ENCODE assay signal across 8 cellular contexts in genomic region chr21:6499128-6499823, GRCh38.
A peak's percentile ranks its signal among the peaks of the same experiment; 100 is the strongest.
DNase-seq lines count a peak whose midpoint lies in the region; ATAC-seq and TF ChIP-seq lines count a peak whose summit lies in the region.
"Not testable (repeated sequence)": the region's sequence is repeated elsewhere in the genome, so short reads cannot be mapped to it uniquely, and the experiment has no call there.

No MANE protein-coding gene starts in this region.

- ATAC-seq in GM18517 (IDR thresholded peaks at IDR 0.05; ENCODE audit: unreplicated experiment) (peak; percentile 57), GM21528 (IDR thresholded peaks at IDR 0.05; ENCODE audit: low FRiP score, unreplicated experiment) (peak; percentile 67), HG02981 (IDR thresholded peaks at IDR 0.05; ENCODE audit: unreplicated experiment) (peak; percentile 79), RWPE2 (ENCODE audit: low read depth) (peak; percentile 96), omental fat pad (ENCODE audit: low FRiP score) (peak; percentile 97)

- in situ Hi-C loops in transverse colon (cut with MboI; ENCODE audit: low pct_ligation_motif_present in 1 of 4, low pct_unique_long_range_greater_than_20kb in 1 of 4, low sequenced_read_pairs in 3 of 4): not testable (repeated sequence)

- not testable (repeated sequence) for H3K27me3 ChIP-seq in RWPE2 (ENCODE audit: insufficient read depth, poor library complexity, severe bottlenecking); transverse colon

- H3K27ac Mint-ChIP-seq in glutamatergic neuron (ENCODE audit: unreplicated experiment): not testable (repeated sequence)

- intact Hi-C loops in transverse colon (cut with DNase I; ENCODE audit: low total_unique reads): not testable (repeated sequence)

- not testable (repeated sequence) for TF ChIP-seq POLR2A in transverse colon (IDR thresholded peaks at IDR 0.05)

- H3K4me3 Mint-ChIP-seq in glutamatergic neuron (ENCODE audit: unreplicated experiment): not testable (repeated sequence)

- WGBS in transverse colon (ENCODE audit: low coverage in 1 of 2), 2 donors: no CpG with 5 or more reads among the region's 66 CpGs

- not testable (repeated sequence) for H3K9me3 Mint-ChIP-seq in glutamatergic neuron (ENCODE audit: unreplicated experiment)

- not testable (repeated sequence) for DNase-seq in RWPE2 (ENCODE audit: low spot score); omental fat pad (ENCODE audit: low spot score)
- DNase-seq in activated T-helper 1 cell treated with Interleukin-2 at 50 U/mL for 16 hours (ENCODE audit: low read depth) (peak; percentile 70), glutamatergic neuron (peak; percentile 59), transverse colon (peak; percentile 65)

- H3K36me3 Mint-ChIP-seq in glutamatergic neuron (ENCODE audit: unreplicated experiment): not testable (repeated sequence)

- H3K27ac ChIP-seq in RWPE2 (ENCODE audit: poor library complexity, severe bottlenecking): not testable (repeated sequence)
- H3K27ac ChIP-seq in transverse colon: peak overlapping the region in 1 of 4 donors; percentile 88

- H3K9me3 ChIP-seq in RWPE2 (ENCODE audit: severe bottlenecking); transverse colon: not testable (repeated sequence)

- H3K4me1 ChIP-seq in RWPE2 (ENCODE audit: insufficient read depth, poor library complexity, severe bottlenecking); transverse colon: not testable (repeated sequence)

- not testable (repeated sequence) for H3K36me3 ChIP-seq in RWPE2 (ENCODE audit: low read depth); transverse colon

- not testable (repeated sequence) for TF ChIP-seq EP300 in transverse colon (IDR thresholded peaks at IDR 0.05; ENCODE audit: low read depth)

- H3K4me3 ChIP-seq in RWPE2 (ENCODE audit: severe bottlenecking): not testable (repeated sequence)
- peak overlapping the region in 1 of 4 donors; percentile 76 for H3K4me3 ChIP-seq in transverse colon

- H3K27me3 Mint-ChIP-seq in glutamatergic neuron (ENCODE audit: unreplicated experiment): not testable (repeated sequence)

- not testable (repeated sequence) for TF ChIP-seq CTCF in RWPE2 (IDR thresholded peaks at IDR 0.05; ENCODE audit: poor library complexity, severe bottlenecking); glutamatergic neuron (IDR thresholded peaks at IDR 0.05; ENCODE audit: partially characterized antibody, unreplicated experiment); omental fat pad (IDR thresholded peaks at IDR 0.05); transverse colon (IDR thresholded peaks at IDR 0.05)

- not testable (repeated sequence) for H3K4me1 Mint-ChIP-seq in glutamatergic neuron (ENCODE audit: low read depth, unreplicated experiment)
